Comparison of ENCODE assay signal across 1 cellular context in genomic region chr1:86704456-86704971, GRCh38.
TF ChIP-seq lines count a peak whose summit lies in the region.

SH3GLB1 (plus strand) TSS chr1:86704576; CDS start chr1:86704900, 324 bp downstream.

TF ChIP-seq in K562, 482 proteins besides CTCF, POLR2A, EP300 and RAD21 (continued from another document and continues in another):
- TF ChIP-seq CGGBP1 (CRISPR knock-in tag; IDR thresholded peaks at IDR 0.05) (no peak), ZBTB33 (CRISPR knock-in tag; IDR thresholded peaks at IDR 0.05) (no peak; the same call in 1 of the 2 replicates), RBM22 (IDR thresholded peaks at IDR 0.05; ENCODE audit: low read depth, low read length, poor library complexity, severe bottlenecking) (peak; percentile 86), HDAC1 (IDR thresholded peaks at IDR 0.05) (peak in 1 of 2 experiments; percentile 70; a peak in 1 of 4 replicates), CTBP1 (IDR thresholded peaks at IDR 0.05; ENCODE audit: borderline replicate concordance) (peak; percentile 97), BRCA1 (IDR thresholded peaks at IDR 0.05) (no peak), BRCA1 (CRISPR knock-in tag; IDR thresholded peaks at IDR 0.05) (no peak), KLF1 (tag; IDR thresholded peaks at IDR 0.05) (no peak; the same call in 1 of the 2 replicates), SMAD3 (CRISPR knock-in tag; conservative IDR thresholded peaks at IDR 0.05) (no peak), ZFP36 (IDR thresholded peaks at IDR 0.05; ENCODE audit: low read depth, low read length, partially characterized antibody) (no peak), ZNF395 (CRISPR knock-in tag; IDR thresholded peaks at IDR 0.05) (no peak; the same call in 1 of the 2 replicates), ZNF12 (CRISPR knock-in tag; IDR thresholded peaks at IDR 0.05) (no peak; the same call in 1 of the 2 replicates), DIDO1 (tag; IDR thresholded peaks at IDR 0.05; ENCODE audit: low read depth) (no peak), ZNF507 (tag; conservative IDR thresholded peaks at IDR 0.05) (no peak), ZNF311 (CRISPR knock-in tag; IDR thresholded peaks at IDR 0.05) (no peak), REST (CRISPR knock-in tag; IDR thresholded peaks at IDR 0.05; ENCODE audit: low read depth) (no peak; the same call in 1 of the 2 replicates), DDX20 (tag; IDR thresholded peaks at IDR 0.05; ENCODE audit: low read depth) (no peak), NCOR1 (IDR thresholded peaks at IDR 0.05) (no peak), PKNOX1 (IDR thresholded peaks at IDR 0.05) (peak; percentile 67), ATF6 (CRISPR knock-in tag; IDR thresholded peaks at IDR 0.05) (no peak), HES1 (IDR thresholded peaks at IDR 0.05; ENCODE audit: low read depth) (no peak), STAT5B (CRISPR knock-in tag; IDR thresholded peaks at IDR 0.05) (no peak), ZSCAN32 (CRISPR knock-in tag; IDR thresholded peaks at IDR 0.05) (no peak), ZC3H8 (IDR thresholded peaks at IDR 0.05) (no peak), ARNT (IDR thresholded peaks at IDR 0.05) (no peak), DLX4 (CRISPR knock-in tag; IDR thresholded peaks at IDR 0.05) (no peak), U2AF1 (optimal IDR thresholded peaks at IDR 0.05; ENCODE audit: low read depth, low read length) (peak; percentile 85), HMBOX1 (IDR thresholded peaks at IDR 0.05) (no peak; the same call in 1 of the 2 replicates), ZNF140 (CRISPR knock-in tag; IDR thresholded peaks at IDR 0.05) (no peak), ZFP1 (CRISPR knock-in tag; IDR thresholded peaks at IDR 0.05) (no peak), CBFA2T3 (IDR thresholded peaks at IDR 0.05) (no peak), FOXJ2 (tag; IDR thresholded peaks at IDR 0.05) (peak; percentile 50; the same call in 1 of the 2 replicates), CBX2 (IDR thresholded peaks at IDR 0.05; ENCODE audit: insufficient read depth, low read length, poor library complexity, severe bottlenecking) (no peak), NR2F6 (CRISPR knock-in tag; IDR thresholded peaks at IDR 0.05) (no peak), PHF21A (IDR thresholded peaks at IDR 0.05; ENCODE audit: borderline replicate concordance, low read depth) (peak; percentile 65; the same call in 1 of the 2 replicates), ZNF436 (CRISPR knock-in tag; IDR thresholded peaks at IDR 0.05) (no peak), NR0B1 (IDR thresholded peaks at IDR 0.05; ENCODE audit: partially characterized antibody) (no peak), POLR2G (IDR thresholded peaks at IDR 0.05; ENCODE audit: low read depth, low read length) (peak; percentile 97), SMAD2 (IDR thresholded peaks at IDR 0.05; ENCODE audit: low read depth, low read length) (no peak), CHD1 (IDR thresholded peaks at IDR 0.05; ENCODE audit: low read length) (no peak), HDAC8 (tag; IDR thresholded peaks at IDR 0.05) (no peak), ARID4B (CRISPR knock-in tag; IDR thresholded peaks at IDR 0.05) (peak; percentile 74), ZNF639 (CRISPR knock-in tag; conservative IDR thresholded peaks at IDR 0.05 in 1 of 2, IDR thresholded peaks at IDR 0.05 in 1 of 2) (peak in 1 of 2 experiments; percentile 80; a peak in 2 of 4 replicates), TAF15 (IDR thresholded peaks at IDR 0.05; ENCODE audit: low read depth, low read length) (no peak), MAZ (CRISPR knock-in tag; conservative IDR thresholded peaks at IDR 0.05 in 1 of 2, IDR thresholded peaks at IDR 0.05 in 1 of 2) (peak; percentile 62 to 84)
